In genomic region chr11:130131957-130132850, GRCh38 we compare ENCODE assay signal across 8 cellular contexts. TPM values are rescaled to one million over a fixed set of nuclear protein-coding genes. Genes with fewer than 3 reads are reported as not detected.
DNase-seq lines count a peak whose midpoint lies in the region; ATAC-seq and TF ChIP-seq lines count a peak whose summit lies in the region.

No MANE protein-coding gene starts in this region.

- no peaks in the 10 kb centered on the region for H3K27me3 Mint-ChIP-seq in T-cell
- H3K27me3 Mint-ChIP-seq in brain, result peaks cover 3% of the 10 kb centered on the region

- H3K4me1 Mint-ChIP-seq in T-cell (no peaks in the 10 kb centered on the region), brain (peaks cover 6% of the 10 kb centered on the region)

- CTCF ChIA-PET in T-cell (lab: Charles Lee), result interaction anchor here (0.6 to 7.2 kb wide), 53 partner anchors 10 to 768 kb away, joined by 3 to 118 read pairs (median 4); partner anchors contain the start of genes APLP2 (in 1 of the 2), NFRKB (in 1 of the 2) and PRDM10 (in 1 of the 2)

- no peak overlapping the region for H3K27ac Mint-ChIP-seq in T-cell
- peak overlapping the region; percentile 16 to 84 (median 64) for H3K27ac Mint-ChIP-seq in brain

- H3K4me3 ChIP-seq in DND-41 (ENCODE audit: low read depth in 1 of 2, low read length in 2 of 2), result no peak overlapping the region
- no peak overlapping the region for H3K4me3 ChIP-seq in NB4 (ENCODE audit: low read depth, low read length)
- H3K4me3 ChIP-seq in kidney epithelial cell (ENCODE audit: low read depth, low read length), result no peak overlapping the region

- no peak overlapping the region for H3K27ac ChIP-seq in DND-41 (ENCODE audit: low read length)

- peaks cover 49% of the 10 kb centered on the region for H3K36me3 Mint-ChIP-seq in T-cell
- H3K36me3 Mint-ChIP-seq in brain, result peaks cover 85% of the 10 kb centered on the region

- H3K4me3 Mint-ChIP-seq in T-cell (no peak overlapping the region), brain (no peak overlapping the region)

- H3K27me3 ChIP-seq in DND-41 (ENCODE audit: insufficient read depth, low read length, poor library complexity), result no peaks in the 10 kb centered on the region
- no peaks in the 10 kb centered on the region for H3K27me3 ChIP-seq in kidney epithelial cell (ENCODE audit: control insufficient read depth, insufficient read depth, low read length)

- no peak overlapping the region for H2AFZ ChIP-seq in DND-41 (ENCODE audit: low read depth, low read length)

- ATAC-seq in DND-41 (ENCODE audit: insufficient read depth, low read depth) (peak; percentile 85), GM21619 (IDR thresholded peaks at IDR 0.05; ENCODE audit: unreplicated experiment) (peak; percentile 75), T-cell (replicated peaks in 1 of 4) (peak; percentile 68 to 80 (median 73)), HG03108 (IDR thresholded peaks at IDR 0.05; ENCODE audit: unreplicated experiment) (no peak)

- H3K9me3 Mint-ChIP-seq in T-cell, result no peaks in the 10 kb centered on the region
- H3K9me3 Mint-ChIP-seq in brain, result no peaks in the 10 kb centered on the region

- TF ChIP-seq CTCF in DND-41 (IDR thresholded peaks at IDR 0.05; ENCODE audit: borderline replicate concordance, extremely low read depth, low read length, poor library complexity, severe bottlenecking) (peak; percentile 88), NB4 (IDR thresholded peaks at IDR 0.05; ENCODE audit: low read depth, low read length) (peak; percentile 79), brain (conservative IDR thresholded peaks at IDR 0.05) (peak; percentile 86 to 87), kidney epithelial cell (IDR thresholded peaks at IDR 0.05; ENCODE audit: insufficient read depth, low read length, poor library complexity, severe bottlenecking) (peak; percentile 73)

- no peaks in the 10 kb centered on the region for H3K4me1 ChIP-seq in DND-41 (ENCODE audit: insufficient read depth, low read length)

- no peak overlapping the region for H3K4me2 ChIP-seq in DND-41 (ENCODE audit: insufficient read depth, low read length)

- no peak overlapping the region for H3K9ac ChIP-seq in DND-41 (ENCODE audit: low read depth, low read length)

- H3K9me3 ChIP-seq in DND-41 (ENCODE audit: insufficient read depth, low read length, severe bottlenecking), result no peaks in the 10 kb centered on the region

- H3K36me3 ChIP-seq in DND-41 (ENCODE audit: insufficient read depth, low read length) (peaks cover 65% of the 10 kb centered on the region), kidney epithelial cell (ENCODE audit: control insufficient read depth, insufficient read depth, low read length) (peaks cover 2% of the 10 kb centered on the region)

- no peaks in the 10 kb centered on the region for H3K79me2 ChIP-seq in DND-41 (ENCODE audit: insufficient read depth, low read length)

- TF ChIP-seq POLR2A in NB4 (IDR thresholded peaks at IDR 0.05; ENCODE audit: extremely low read depth, insufficient read length), result no peak

- no peaks in the 10 kb centered on the region for H4K20me1 ChIP-seq in DND-41 (ENCODE audit: insufficient read depth, low read length)

- POLR2A ChIA-PET in T-cell (lab: Charles Lee), result interaction anchor here (0.6 to 1.1 kb wide), 7 partner anchors 54 to 238 kb away, joined by 3 to 10 read pairs (median 3); partner anchors contain the start of gene PRDM10 (in 1 of the 2)

- DNase-seq in DND-41 (peak; percentile 65), NB4 (ENCODE audit: low read depth) (peak; percentile 75), T-cell (peak in 33 of 34 experiments; percentile 5 to 63 (median 29)), kidney epithelial cell (ENCODE audit: low read depth) (no peak)
- peak; percentile 35 for DNase-seq in stimulated activated CD8-positive, alpha-beta memory T cell treated with anti-CD3 and anti-CD28 coated beads, Interleukin-12 subunit alpha, Interleukin-12 subunit beta, amount 100 ng/mL, for 1 hour (ENCODE audit: low read depth)

RNA-seq across cellular contexts. Expression of gene ST14, which starts 27.4 kb away (rescaled TPM):
- 1 to 10 TPM in 2 of 5 donors, under 1 TPM in 3; 0.49 to 1.5 (median 0.82) TPM for total RNA-seq in T-cell
- 13.7 TPM for polyA plus RNA-seq in brain (ENCODE audit: insufficient read depth, low read depth, low replicate concordance)
- total RNA-seq in kidney epithelial cell, result 93.0 and 98.4 TPM in 2 replicates

Comparison
In these comparisons a context has a peak if more than half of its experiments do, and no peak if none do; other contexts are left out.
1. H3K27ac Mint-ChIP-seq: peak in brain (5 of 5); none in T-cell (0 of 2).
2. RNA of gene ST14, which starts 27.4 kb away (total RNA-seq): 93.0 to 98.4 TPM in kidney epithelial cell; 0.49 to 1.5 TPM in T-cell; every median in the first group is over 10 times any median in the second.
3. Peak in every context shown above with its lines, with median percentiles within 50 percentile points of each other: CTCF ChIP-seq.